ENCODE assay signal across 19 cellular contexts in the genomic region with DNA sequence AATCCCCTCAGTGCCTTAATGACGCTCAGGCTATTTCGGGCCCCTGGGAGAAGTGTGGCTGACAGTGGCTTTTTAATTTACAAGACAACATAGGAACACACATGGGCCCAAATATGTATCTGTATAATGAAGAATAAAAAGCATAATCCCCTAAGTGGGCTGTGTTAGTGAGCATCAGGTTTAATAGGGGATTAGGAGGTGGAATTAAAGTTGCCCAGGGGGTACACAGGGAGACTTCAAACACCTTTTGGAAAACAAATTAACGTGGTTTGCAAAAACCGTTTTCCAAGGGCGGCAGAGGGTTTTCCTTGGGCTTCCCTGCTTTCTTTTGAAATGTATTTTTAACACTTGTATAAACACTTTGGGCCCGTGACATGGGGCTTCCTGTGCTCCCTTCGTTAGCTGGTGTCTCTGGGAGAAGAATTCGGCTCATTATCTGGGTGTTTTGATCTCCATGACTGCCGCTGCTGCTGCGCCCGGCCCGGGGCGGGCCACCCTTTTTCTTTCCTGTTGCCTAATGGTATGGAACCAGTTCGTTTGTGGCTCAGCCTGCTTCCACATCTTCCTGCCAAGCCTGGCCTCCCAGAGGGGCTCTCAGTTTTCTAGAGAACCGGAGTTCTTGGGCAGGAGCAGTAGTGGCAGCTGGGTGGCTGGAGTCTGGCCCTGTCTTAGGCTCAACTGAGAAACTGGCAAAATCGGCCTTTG.
DNase-seq lines count a peak whose midpoint lies in the region; ATAC-seq and TF ChIP-seq lines count a peak whose summit lies in the region.
"Had no signal": no experiment of that assay in that cellular context is flagged by ENCODE, and none has a peak within 500 bp of the region (broad histone marks: within the 10 kb centered on the region; RNA-seq: fewer than 3 reads in every experiment).

No MANE protein-coding gene starts in this region.

- peaks cover 5 to 9% of the 10 kb centered on the region in 2 donors for H3K4me1 ChIP-seq in adrenal gland (replicated peaks in 1 of 2)

- H3K27me3 ChIP-seq in adrenal gland = no peaks in the 10 kb centered on the region

- DNase-seq in CD14-positive monocyte (ENCODE audit: low spot score) (peak; percentile 49), Kasumi-1 (lab: John Stamatoyannopoulos, UW) (peak; percentile 78 to 86), adrenal gland (peak in 6 of 7 donors; percentile 2 to 40 (median 10)), nephron progenitor cell (no peak), hepatic stellate cell (ENCODE audit: low spot score) (no peak), H4 (ENCODE audit: low spot score) (no peak), NCI-H2029 (lab: John Stamatoyannopoulos, UW) (no peak)
- DNase-seq: activated CD4-positive, alpha-beta memory T cell treated with anti-CD3 and anti-CD28 coated beads, Interleukin-2, amount 10 ng/mL, durations not matched to agents 7 days and 5 days; activated T-cell treated with anti-CD3 and anti-CD28 coated beads, Interleukin-2, amount 50 U/mL, for 4 hours; effector CD8-positive, alpha-beta T cell; EL; MM.1S; mucosa of descending colon; NCI-H187; NCI-H446 treated with DMSO at 0.1 percent for 48 hours; stimulated activated CD4-positive, alpha-beta T cell treated with anti-CD3 and anti-CD28 coated beads, Interleukin-2, amount 100 ng/mL, for 48 hours had no signal

- H3K9me3 Mint-ChIP-seq in CD14-positive monocyte (peaks cover 3 to 6% (median 5%) of the 10 kb centered on the region in 7 donors), nephron progenitor cell (peaks cover 20% of the 10 kb centered on the region)
- H3K9me3 Mint-ChIP-seq: activated CD4-positive, alpha-beta memory T cell treated with anti-CD3 and anti-CD28 coated beads, Interleukin-2, amount 10 ng/mL, durations not matched to agents 7 days and 5 days; activated T-cell treated with anti-CD3 and anti-CD28 coated beads, Interleukin-2, amount 50 U/mL, for 4 hours had no signal

- TF ChIP-seq CTCF in CD14-positive monocyte (IDR thresholded peaks at IDR 0.05) = no peak
- no peak for TF ChIP-seq CTCF in adrenal gland (IDR thresholded peaks at IDR 0.05)
- no peak for TF ChIP-seq CTCF in nephron progenitor cell (IDR thresholded peaks at IDR 0.05)

- H3K27me3 Mint-ChIP-seq in CD14-positive monocyte (ENCODE audit: low read depth in 3 of 3) = peaks cover 0 to 11% (median 5%) of the 10 kb centered on the region in 3 donors
- H3K27me3 Mint-ChIP-seq in nephron progenitor cell (ENCODE audit: low read depth, poor library complexity) = peaks cover 17% of the 10 kb centered on the region

- H3K4me3 Mint-ChIP-seq in CD14-positive monocyte = peak overlapping the region; percentile 54 to 77
- peak overlapping the region; percentile 19 for H3K4me3 Mint-ChIP-seq in nephron progenitor cell
- H3K4me3 Mint-ChIP-seq: activated CD4-positive, alpha-beta memory T cell treated with anti-CD3 and anti-CD28 coated beads, Interleukin-2, amount 10 ng/mL, durations not matched to agents 7 days and 5 days; activated naive CD8-positive, alpha-beta T cell; activated T-cell treated with anti-CD3 and anti-CD28 coated beads, Interleukin-2, amount 50 U/mL, for 4 hours had no signal

- peaks cover 0 to 2% of the 10 kb centered on the region in 2 donors for H3K36me3 Mint-ChIP-seq in CD14-positive monocyte
- peaks cover 5% of the 10 kb centered on the region for H3K36me3 Mint-ChIP-seq in nephron progenitor cell (ENCODE audit: low read depth)
- H3K36me3 Mint-ChIP-seq: activated naive CD8-positive, alpha-beta T cell had no signal

- no peaks in the 10 kb centered on the region for H3K36me3 ChIP-seq in adrenal gland (replicated peaks in 1 of 2)

- ATAC-seq in GM21528 (IDR thresholded peaks at IDR 0.05; ENCODE audit: low FRiP score, unreplicated experiment) = no peak
- ATAC-seq: activated T-cell treated with anti-CD3 and anti-CD28 coated beads, Interleukin-2, amount 50 U/mL, for 4 hours; mucosa of descending colon had no signal

- no peaks in the 10 kb centered on the region for H3K9me3 ChIP-seq in adrenal gland (replicated peaks in 1 of 3)
- H3K9me3 ChIP-seq: mucosa of descending colon had no signal

- no peak overlapping the region for H3K4me3 ChIP-seq in adrenal gland
- H3K4me3 ChIP-seq: mucosa of descending colon had no signal

- intact Hi-C loops in CD14-positive monocyte (cut with micrococcal nuclease) (no loop called here), adrenal gland (cut with DNase I) (no loop called here)

- H3K27ac ChIP-seq in adrenal gland = no peak overlapping the region
- H3K27ac ChIP-seq: VCaP had no signal

- 59 to 76% (median 68%) methylated on average over 16 of the region's 16 CpGs for WGBS in adrenal gland, 4 donors

- H3K4me1 Mint-ChIP-seq in CD14-positive monocyte (peaks cover 74% of the 10 kb centered on the region), nephron progenitor cell (peaks cover 37% of the 10 kb centered on the region)
- H3K4me1 Mint-ChIP-seq: activated CD4-positive, alpha-beta memory T cell treated with anti-CD3 and anti-CD28 coated beads, Interleukin-2, amount 10 ng/mL, durations not matched to agents 7 days and 5 days had no signal

- H3K27ac Mint-ChIP-seq in CD14-positive monocyte = peak overlapping the region; percentile 27 to 85 (median 66)
- H3K27ac Mint-ChIP-seq in nephron progenitor cell = peak overlapping the region; percentile 85
- H3K27ac Mint-ChIP-seq: activated CD4-positive, alpha-beta memory T cell treated with anti-CD3 and anti-CD28 coated beads, Interleukin-2, amount 10 ng/mL, durations not matched to agents 7 days and 5 days; activated naive CD8-positive, alpha-beta T cell had no signal

- no peak for TF ChIP-seq POLR2A in adrenal gland (IDR thresholded peaks at IDR 0.05)

Comparison
In these comparisons a context has a peak if more than half of its experiments do, and no peak if none do; other contexts are left out.
1. DNase-seq: peak in CD14-positive monocyte (single experiment), Kasumi-1 (2 of 2) and adrenal gland (6 of 7); none in nephron progenitor cell (single experiment), hepatic stellate cell (single experiment), H4 (single experiment) and NCI-H2029 (single experiment).